1 cellular context compared by ENCODE assay signal in genomic region chr6:144064402-144064830, GRCh38.
TF ChIP-seq lines count a peak whose summit lies in the region.

No MANE protein-coding gene starts in this region.

TF ChIP-seq in K562, 482 proteins besides CTCF, POLR2A, EP300 and RAD21 (continued from another document and continues in another):
- TF ChIP-seq ZNF407 (IDR thresholded peaks at IDR 0.05; ENCODE audit: low read depth) (no peak), ZNF3 (CRISPR knock-in tag; IDR thresholded peaks at IDR 0.05) (no peak), NCOA6 (IDR thresholded peaks at IDR 0.05) (no peak), THRB (CRISPR knock-in tag; conservative IDR thresholded peaks at IDR 0.05) (no peak), ELK1 (CRISPR knock-in tag; IDR thresholded peaks at IDR 0.05) (no peak), GTF2E2 (tag; IDR thresholded peaks at IDR 0.05) (no peak), GTF2B (IDR thresholded peaks at IDR 0.05; ENCODE audit: extremely low read depth, insufficient read length) (no peak), ZBTB43 (CRISPR knock-in tag; IDR thresholded peaks at IDR 0.05) (peak; percentile 60; the same call in 1 of the 2 replicates), RBM25 (IDR thresholded peaks at IDR 0.05; ENCODE audit: low read depth, low read length, severe bottlenecking) (no peak), CHD4 (IDR thresholded peaks at IDR 0.05; ENCODE audit: insufficient read depth, insufficient replicate concordance, low read depth, low read length, poor library complexity, severe bottlenecking) (peak; percentile 58), TAF9B (IDR thresholded peaks at IDR 0.05; ENCODE audit: partially characterized antibody) (no peak), AFF4 (CRISPR knock-in tag; IDR thresholded peaks at IDR 0.05) (no peak; the same call in 1 of the 2 replicates), ZNF398 (CRISPR knock-in tag; IDR thresholded peaks at IDR 0.05) (no peak), FOS (IDR thresholded peaks at IDR 0.05; ENCODE audit: extremely low read depth, insufficient read length) (no peak), NR2C2 (CRISPR knock-in tag; IDR thresholded peaks at IDR 0.05) (no peak), NR2C2 (tag; IDR thresholded peaks at IDR 0.05) (no peak), TRIM24 (IDR thresholded peaks at IDR 0.05) (no peak), ZFP91 (CRISPR knock-in tag; IDR thresholded peaks at IDR 0.05) (no peak), SREBF2 (CRISPR knock-in tag; IDR thresholded peaks at IDR 0.05) (no peak), CREB3L1 (IDR thresholded peaks at IDR 0.05; ENCODE audit: borderline replicate concordance, low read depth) (no peak), FOXJ2 (tag; IDR thresholded peaks at IDR 0.05) (no peak), UBTF (IDR thresholded peaks at IDR 0.05; ENCODE audit: borderline replicate concordance in 1 of 2, low read depth in 2 of 2, low read length in 2 of 2) (peak in 1 of 2 experiments; percentile 69; a peak in 2 of 4 replicates), SIN3A (IDR thresholded peaks at IDR 0.05; ENCODE audit: borderline replicate concordance in 2 of 2, control insufficient read depth in 1 of 2, low read depth in 2 of 2, low read length in 2 of 2) (peak in 1 of 2 experiments; percentile 28; a peak in 1 of 4 replicates), TCF7 (IDR thresholded peaks at IDR 0.05; ENCODE audit: borderline replicate concordance) (no peak), ZEB2 (IDR thresholded peaks at IDR 0.05) (no peak), ZNF584 (CRISPR knock-in tag; IDR thresholded peaks at IDR 0.05; ENCODE audit: low read depth) (no peak), MYBL2 (IDR thresholded peaks at IDR 0.05; ENCODE audit: low read depth) (no peak), MYBL2 (CRISPR knock-in tag; IDR thresholded peaks at IDR 0.05; ENCODE audit: borderline replicate concordance) (no peak), HEY1 (CRISPR knock-in tag; IDR thresholded peaks at IDR 0.05; ENCODE audit: borderline replicate concordance) (no peak), DMBX1 (CRISPR knock-in tag; IDR thresholded peaks at IDR 0.05; ENCODE audit: borderline replicate concordance) (no peak), CHD1 (IDR thresholded peaks at IDR 0.05; ENCODE audit: low read length) (no peak)
